10 cellular contexts compared by ENCODE assay signal in genomic region chr3:126912027-126912422, GRCh38.
DNase-seq lines count a peak whose midpoint lies in the region; ATAC-seq and TF ChIP-seq lines count a peak whose summit lies in the region.
"Had no signal": no experiment of that assay in that cellular context is flagged by ENCODE, and none has a peak within 500 bp of the region (broad histone marks: within the 10 kb centered on the region; RNA-seq: fewer than 3 reads in every experiment).

No MANE protein-coding gene starts in this region.

- H3F3A ChIP-seq in PC-9 (ENCODE audit: insufficient read depth, low read depth): peaks cover 53% of the 10 kb centered on the region

- H3K27me3 ChIP-seq in PC-9 (ENCODE audit: insufficient read depth, low read depth): no peaks in the 10 kb centered on the region
- no peaks in the 10 kb centered on the region for H3K27me3 ChIP-seq in skeletal muscle satellite cell (ENCODE audit: control insufficient read depth, insufficient read depth, low read length)

- H3K36me3 Mint-ChIP-seq in T-helper 2 cell treated with Interferon-gamma antibody and Interleukin-4, amounts not matched to agents 5 μg/mL and 100 μg/mL, for 36 hours (ENCODE audit: low read depth): peaks cover 8% of the 10 kb centered on the region
- peaks cover 18% of the 10 kb centered on the region for H3K36me3 Mint-ChIP-seq in effector memory CD8-positive, alpha-beta T cell (ENCODE audit: insufficient read depth)

- H3K4me2 ChIP-seq in PC-9: peak overlapping the region; percentile 57
- peak overlapping the region; percentile 50 for H3K4me2 ChIP-seq in skeletal muscle satellite cell (ENCODE audit: low read length)

- DNase-seq in T-helper 2 cell treated with Interferon-gamma antibody and Interleukin-4, amounts not matched to agents 5 μg/mL and 100 μg/mL, for 36 hours (ENCODE audit: low spot score): no peak
- DNase-seq in T-helper 2 cell (no peak), PC-9 (no peak), GM19238 (ENCODE audit: insufficient read length, low spot score) (no peak), amygdala (lab: John Stamatoyannopoulos, UW) (no peak), COLO668 (lab: John Stamatoyannopoulos, UW; ENCODE audit: unreplicated experiment) (no peak)
- DNase-seq in effector memory CD8-positive, alpha-beta T cell: no peak
- DNase-seq: NCI-H510A, retina had no signal

- H3K4me3 Mint-ChIP-seq in T-helper 2 cell treated with Interferon-gamma antibody and Interleukin-4, amounts not matched to agents 5 μg/mL and 100 μg/mL, for 36 hours: peak overlapping the region; percentile 80
- peak overlapping the region; percentile 73 to 74 for H3K4me3 Mint-ChIP-seq in effector memory CD8-positive, alpha-beta T cell

- intact Hi-C loops in PC-9 (cut with micrococcal nuclease; ENCODE audit: unreplicated experiment): no loop called here

- no peaks in the 10 kb centered on the region for H4K20me1 ChIP-seq in PC-9 (ENCODE audit: insufficient read depth)

- H2AFZ ChIP-seq in PC-9: no peak overlapping the region

- peaks cover 3% of the 10 kb centered on the region for H3K9me3 Mint-ChIP-seq in T-helper 2 cell treated with Interferon-gamma antibody and Interleukin-4, amounts not matched to agents 5 μg/mL and 100 μg/mL, for 36 hours
- H3K9me3 Mint-ChIP-seq in effector memory CD8-positive, alpha-beta T cell: no peaks in the 10 kb centered on the region

- peak overlapping the region; percentile 88 for H3K27ac Mint-ChIP-seq in T-helper 2 cell treated with Interferon-gamma antibody and Interleukin-4, amounts not matched to agents 5 μg/mL and 100 μg/mL, for 36 hours
- peak overlapping the region; percentile 81 to 84 for H3K27ac Mint-ChIP-seq in effector memory CD8-positive, alpha-beta T cell

- H3K36me3 ChIP-seq in PC-9 (ENCODE audit: low read depth): 0 out of 2 replicates have a peak, but pooled peaks cover 5% of the 10 kb centered on the region
- H3K36me3 ChIP-seq in skeletal muscle satellite cell (ENCODE audit: insufficient read depth, low read length): no peaks in the 10 kb centered on the region

- peaks cover 80% of the 10 kb centered on the region for H3K4me1 ChIP-seq in PC-9 (replicated peaks; ENCODE audit: insufficient read depth)
- peaks cover 27% of the 10 kb centered on the region for H3K4me1 ChIP-seq in skeletal muscle satellite cell (ENCODE audit: control insufficient read depth, insufficient read depth, low read length)

- H3K27me3 Mint-ChIP-seq in T-helper 2 cell treated with Interferon-gamma antibody and Interleukin-4, amounts not matched to agents 5 μg/mL and 100 μg/mL, for 36 hours (ENCODE audit: low read depth): peaks cover 6% of the 10 kb centered on the region
- H3K27me3 Mint-ChIP-seq in effector memory CD8-positive, alpha-beta T cell: no peaks in the 10 kb centered on the region

- TSS peak; percentile 58 for BruUV-seq in PC-9 (replicated peaks; lab: Mats Ljungman, UMichigan)

- H3K9me3 ChIP-seq in PC-9 (ENCODE audit: insufficient read depth, low read depth) (no peaks in the 10 kb centered on the region), skeletal muscle satellite cell (replicated peaks; ENCODE audit: low read length) (no peaks in the 10 kb centered on the region)

- no peak overlapping the region for H3K4me3 ChIP-seq in PC-9
- H3K4me3 ChIP-seq in skeletal muscle satellite cell (ENCODE audit: low read length): peak overlapping the region; percentile 27

- H3K27ac ChIP-seq in PC-9: peak overlapping the region; percentile 96

- peaks cover 51% of the 10 kb centered on the region for H3K4me1 Mint-ChIP-seq in T-helper 2 cell treated with Interferon-gamma antibody and Interleukin-4, amounts not matched to agents 5 μg/mL and 100 μg/mL, for 36 hours (ENCODE audit: low read depth)
- peaks cover 36 to 40% of the 10 kb centered on the region in 2 donors for H3K4me1 Mint-ChIP-seq in effector memory CD8-positive, alpha-beta T cell (ENCODE audit: low read depth in 2 of 2)

- POLR2A ChIA-PET in PC-9 (lab: Charles Lee; ENCODE audit: unreplicated experiment): interaction anchor here (0.5 to 0.8 kb wide), 7 partner anchors 64 to 574 kb away, joined by 3 to 13 read pairs (median 3); no protein-coding TSS in a partner anchor

- CTCF ChIA-PET in PC-9 (lab: Charles Lee): interaction anchor here (0.7 to 1.1 kb wide), 4 partner anchors 49 to 160 kb away, joined by 3 to 13 read pairs (median 3); no protein-coding TSS in a partner anchor

- peak; percentile 35 for ATAC-seq in effector memory CD8-positive, alpha-beta T cell (replicated peaks)

- no peaks in the 10 kb centered on the region for H3K79me2 ChIP-seq in PC-9 (ENCODE audit: low read depth)

- peak overlapping the region; percentile 63 for H3K9ac ChIP-seq in skeletal muscle satellite cell (ENCODE audit: low read depth, low read length)

- no peak for TF ChIP-seq CTCF in PC-9 (conservative IDR thresholded peaks at IDR 0.05)

- no peaks in the 10 kb centered on the region for H3K9me2 ChIP-seq in PC-9 (ENCODE audit: insufficient read depth)
